10 cellular contexts compared by ENCODE assay signal in genomic region chr3:71742621-71743020, GRCh38. TPM values are rescaled to one million over a fixed set of nuclear protein-coding genes. Genes with fewer than 3 reads are reported as not detected.
"Had no signal": no experiment of that assay in that cellular context is flagged by ENCODE, and none has a peak within 500 bp of the region (broad histone marks: within the 10 kb centered on the region; RNA-seq: fewer than 3 reads in every experiment).

No MANE protein-coding gene starts in this region.

- FAIRE-seq: H1, H54, HepG2 had no signal

- ATAC-seq: GM23338, HepG2 had no signal

- H3K4me3 ChIP-seq: GM23338 had no signal

- H3K27ac ChIP-seq: HL-60 had no signal

- DNase-seq: H9, HCEC 1CT, KG1 had no signal

- H2AFZ ChIP-seq: GM23338 had no signal

- H3K4me2 ChIP-seq: GM23338 had no signal

RNA-seq across cellular contexts. Expression of gene GPR27, which starts 11.0 kb away (rescaled TPM):
- total RNA-seq: HepG2, HT1080 had no signal
- polyA plus RNA-seq: HepG2 had no signal

RNA-seq across cellular contexts. Expression of gene PROK2, which starts 42.3 kb away (rescaled TPM):
- total RNA-seq: HepG2, HT1080 had no signal
- polyA plus RNA-seq: HepG2, IgD-negative memory B cell had no signal
